8 cellular contexts compared by ENCODE assay signal in the genomic region with DNA sequence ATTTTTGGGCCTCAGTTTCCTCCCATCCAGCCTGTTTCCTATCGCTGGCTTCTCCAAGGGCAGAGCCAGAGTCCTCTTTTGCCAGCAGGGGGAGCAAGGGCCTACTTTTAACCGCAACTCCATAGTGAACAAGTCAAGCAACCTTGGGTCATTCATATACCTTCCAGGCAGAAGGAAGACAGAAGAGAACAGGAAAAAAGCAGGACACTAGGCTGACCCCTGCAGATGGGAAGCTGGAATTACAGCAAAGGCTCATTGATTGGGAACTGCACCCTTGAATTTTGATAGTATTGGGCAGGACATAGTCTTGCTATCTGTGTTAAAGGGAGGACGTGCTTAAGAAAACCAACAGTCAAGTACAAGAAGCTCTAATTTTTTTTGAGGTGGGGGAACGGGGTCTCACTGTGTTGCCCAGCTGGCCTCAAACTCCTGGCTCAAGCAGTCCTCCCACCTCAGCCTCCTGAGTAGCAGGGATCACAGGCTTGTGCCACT. TPM values are rescaled to one million over a fixed set of nuclear protein-coding genes. Genes with fewer than 3 reads are reported as not detected.
DNase-seq lines count a peak whose midpoint lies in the region; ATAC-seq, FAIRE-seq and TF ChIP-seq lines count a peak whose summit lies in the region.

No MANE protein-coding gene starts in this region.

- no peak overlapping the region for H2AFZ ChIP-seq in OCI-LY3 (ENCODE audit: low read depth, low read length)

- H3K4me1 ChIP-seq in OCI-LY3 (ENCODE audit: low read length) = peaks cover 50% of the 10 kb centered on the region
- peaks cover 11% of the 10 kb centered on the region for H3K4me1 ChIP-seq in upper lobe of right lung

- no peak overlapping the region for H3K4me2 ChIP-seq in OCI-LY3 (ENCODE audit: low read length)

- no peak overlapping the region for H3K9ac ChIP-seq in OCI-LY3 (ENCODE audit: low read length)

- H3K36me3 ChIP-seq in OCI-LY3 (replicated peaks; ENCODE audit: low read depth, low read length) = peaks cover 32% of the 10 kb centered on the region
- H3K36me3 ChIP-seq in upper lobe of right lung = peaks cover 44% of the 10 kb centered on the region

- TF ChIP-seq CTCF in D721Med (IDR thresholded peaks at IDR 0.05; ENCODE audit: insufficient read depth, missing control alignments) = peak; percentile 74
- TF ChIP-seq CTCF in OCI-LY3 (IDR thresholded peaks at IDR 0.05; ENCODE audit: low read depth, low read length) = peak; percentile 88
- TF ChIP-seq CTCF in upper lobe of right lung (IDR thresholded peaks at IDR 0.05) = peak; percentile 74

- DNase-seq in D721Med (ENCODE audit: insufficient read length, low spot score) = no peak
- peak; percentile 81 to 82 for DNase-seq in Kasumi-1 (lab: John Stamatoyannopoulos, UW)
- peak; percentile 64 for DNase-seq in activated T-cell treated with anti-CD3 and anti-CD28 coated beads, Interleukin-2, amount 50 U/mL, for 24 hours
- DNase-seq in fibroblast of peridontal ligament (ENCODE audit: extremely low read depth) = peak; percentile 86
- peak in 36 of 56 donors; percentile 7 to 73 (median 40) for DNase-seq in nucleus accumbens (lab: John Stamatoyannopoulos, UW)
- no peak for DNase-seq in upper lobe of right lung

- no peak overlapping the region for H3K4me3 Mint-ChIP-seq in activated T-cell treated with anti-CD3 and anti-CD28 coated beads, Interleukin-2, amount 50 U/mL, for 24 hours

- no peak overlapping the region for H3K27ac ChIP-seq in OCI-LY3 (ENCODE audit: low read length)
- H3K27ac ChIP-seq in upper lobe of right lung = no peak overlapping the region

- H3K79me2 ChIP-seq in OCI-LY3 (ENCODE audit: low read length) = peaks cover 14% of the 10 kb centered on the region

- no peak overlapping the region for H3K27ac Mint-ChIP-seq in activated T-cell treated with anti-CD3 and anti-CD28 coated beads, Interleukin-2, amount 50 U/mL, for 24 hours

- H4K20me1 ChIP-seq in OCI-LY3 (ENCODE audit: insufficient read depth, low read length) = peaks cover 41% of the 10 kb centered on the region

- FAIRE-seq in D721Med (lab: Jason Lieb, UNC) = peak; percentile 11

- H3K9me3 ChIP-seq in OCI-LY3 (ENCODE audit: insufficient read depth, low read length) = no peaks in the 10 kb centered on the region
- H3K9me3 ChIP-seq in upper lobe of right lung = no peaks in the 10 kb centered on the region

- H3K4me1 Mint-ChIP-seq in activated T-cell treated with anti-CD3 and anti-CD28 coated beads, Interleukin-2, amount 50 U/mL, for 24 hours (ENCODE audit: low read depth) = peaks cover 2% of the 10 kb centered on the region

- H3K27me3 Mint-ChIP-seq in activated T-cell treated with anti-CD3 and anti-CD28 coated beads, Interleukin-2, amount 50 U/mL, for 24 hours = no peaks in the 10 kb centered on the region

- no peaks in the 10 kb centered on the region for H3K27me3 ChIP-seq in OCI-LY3 (ENCODE audit: low read depth, low read length)
- no peaks in the 10 kb centered on the region for H3K27me3 ChIP-seq in upper lobe of right lung

- intact Hi-C loops in upper lobe of right lung (cut with DNase I) = loop anchor here (5.0 to 10.0 kb wide), 2 partner anchors 102 to 164 kb away; no protein-coding TSS in a partner anchor

- ATAC-seq in upper lobe of right lung = peak; percentile 90
- ATAC-seq in HG02798 (IDR thresholded peaks at IDR 0.05; ENCODE audit: poor library complexity, unreplicated experiment) = no peak

- peaks cover 51% of the 10 kb centered on the region for H3K36me3 Mint-ChIP-seq in activated T-cell treated with anti-CD3 and anti-CD28 coated beads, Interleukin-2, amount 50 U/mL, for 24 hours (ENCODE audit: low read depth)

- H3K9me3 Mint-ChIP-seq in activated T-cell treated with anti-CD3 and anti-CD28 coated beads, Interleukin-2, amount 50 U/mL, for 24 hours = no peaks in the 10 kb centered on the region

- H3K4me3 ChIP-seq in OCI-LY3 (ENCODE audit: low read length) (no peak overlapping the region), upper lobe of right lung (no peak overlapping the region)

RNA-seq across cellular contexts. Expression of gene QRFP, which starts 30.1 kb away (rescaled TPM):
- total RNA-seq in upper lobe of right lung = not detected

RNA-seq across cellular contexts. Expression of gene ABL1, which starts 31.5 kb away (rescaled TPM):
- total RNA-seq in upper lobe of right lung = 52.1 TPM

Comparison
In these comparisons a context has a peak if more than half of its experiments do, and no peak if none do; other contexts are left out.
1. DNase-seq: peak in Kasumi-1 (2 of 2), activated T-cell treated with anti-CD3 and anti-CD28 coated beads, Interleukin-2, amount 50 U/mL, for 24 hours (single experiment), fibroblast of peridontal ligament (single experiment) and nucleus accumbens (36 of 56); none in D721Med (single experiment) and upper lobe of right lung (single experiment).
2. Peak in every context shown above with its lines, with median percentiles within 50 percentile points of each other: CTCF ChIP-seq.